1 cellular context compared by ENCODE assay signal in the genomic region with DNA sequence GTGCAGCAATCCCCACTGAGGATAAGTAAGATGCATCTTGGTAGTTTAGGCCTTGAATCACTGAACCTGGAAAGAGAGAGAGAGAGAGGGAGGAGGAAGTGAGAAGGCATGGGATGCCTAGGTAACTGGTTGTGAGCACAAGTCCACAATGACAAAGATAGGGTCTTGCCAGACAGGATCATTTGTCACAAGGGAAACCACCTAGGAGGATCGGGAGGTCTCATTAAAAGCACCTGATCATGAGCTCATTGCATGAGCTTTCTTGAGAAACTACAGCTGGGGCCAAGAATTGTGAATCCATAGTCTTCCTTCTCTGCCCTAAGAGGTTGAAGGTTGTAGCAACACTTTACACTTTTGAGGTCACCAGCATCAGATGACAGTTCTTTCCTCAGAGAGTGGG.
TF ChIP-seq lines count a peak whose summit lies in the region.

No MANE protein-coding gene starts in this region.

TF ChIP-seq in GM12878, 131 proteins besides CTCF, POLR2A, EP300 and RAD21 (continued from another document):
- TF ChIP-seq, protein P1, sequence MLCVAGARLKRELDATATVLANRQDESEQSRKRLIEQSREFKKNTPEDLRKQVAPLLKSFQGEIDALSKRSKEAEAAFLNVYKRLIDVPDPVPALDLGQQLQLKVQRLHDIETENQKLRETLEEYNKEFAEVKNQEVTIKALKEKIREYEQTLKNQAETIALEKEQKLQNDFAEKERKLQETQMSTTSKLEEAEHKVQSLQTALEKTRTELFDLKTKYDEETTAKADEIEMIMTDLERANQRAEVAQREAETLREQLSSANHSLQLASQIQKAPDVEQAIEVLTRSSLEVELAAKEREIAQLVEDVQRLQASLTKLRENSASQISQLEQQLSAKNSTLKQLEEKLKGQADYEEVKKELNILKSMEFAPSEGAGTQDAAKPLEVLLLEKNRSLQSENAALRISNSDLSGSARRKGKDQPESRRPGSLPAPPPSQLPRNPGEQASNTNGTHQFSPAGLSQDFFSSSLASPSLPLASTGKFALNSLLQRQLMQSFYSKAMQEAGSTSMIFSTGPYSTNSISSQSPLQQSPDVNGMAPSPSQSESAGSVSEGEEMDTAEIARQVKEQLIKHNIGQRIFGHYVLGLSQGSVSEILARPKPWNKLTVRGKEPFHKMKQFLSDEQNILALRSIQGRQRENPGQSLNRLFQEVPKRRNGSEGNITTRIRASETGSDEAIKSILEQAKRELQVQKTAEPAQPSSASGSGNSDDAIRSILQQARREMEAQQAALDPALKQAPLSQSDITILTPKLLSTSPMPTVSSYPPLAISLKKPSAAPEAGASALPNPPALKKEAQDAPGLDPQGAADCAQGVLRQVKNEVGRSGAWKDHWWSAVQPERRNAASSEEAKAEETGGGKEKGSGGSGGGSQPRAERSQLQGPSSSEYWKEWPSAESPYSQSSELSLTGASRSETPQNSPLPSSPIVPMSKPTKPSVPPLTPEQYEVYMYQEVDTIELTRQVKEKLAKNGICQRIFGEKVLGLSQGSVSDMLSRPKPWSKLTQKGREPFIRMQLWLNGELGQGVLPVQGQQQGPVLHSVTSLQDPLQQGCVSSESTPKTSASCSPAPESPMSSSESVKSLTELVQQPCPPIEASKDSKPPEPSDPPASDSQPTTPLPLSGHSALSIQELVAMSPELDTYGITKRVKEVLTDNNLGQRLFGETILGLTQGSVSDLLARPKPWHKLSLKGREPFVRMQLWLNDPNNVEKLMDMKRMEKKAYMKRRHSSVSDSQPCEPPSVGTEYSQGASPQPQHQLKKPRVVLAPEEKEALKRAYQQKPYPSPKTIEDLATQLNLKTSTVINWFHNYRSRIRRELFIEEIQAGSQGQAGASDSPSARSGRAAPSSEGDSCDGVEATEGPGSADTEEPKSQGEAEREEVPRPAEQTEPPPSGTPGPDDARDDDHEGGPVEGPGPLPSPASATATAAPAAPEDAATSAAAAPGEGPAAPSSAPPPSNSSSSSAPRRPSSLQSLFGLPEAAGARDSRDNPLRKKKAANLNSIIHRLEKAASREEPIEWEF (IDR thresholded peaks at IDR 0.05; ENCODE audit: insufficient replicate concordance, low read depth, low read length): no peak
- TF ChIP-seq ZNF622 (IDR thresholded peaks at IDR 0.05) (no peak), TCF12 (IDR thresholded peaks at IDR 0.05; ENCODE audit: low read depth, low read length) (0 out of 2 replicates have a peak, but pooled peaks have one; percentile 55), IRF4 (IDR thresholded peaks at IDR 0.05; ENCODE audit: low read depth, low read length) (0 out of 2 replicates have a peak, but pooled peaks have one; percentile 60), CBX3 (IDR thresholded peaks at IDR 0.05; ENCODE audit: borderline replicate concordance, low read depth) (no peak), TARDBP (IDR thresholded peaks at IDR 0.05; ENCODE audit: borderline replicate concordance) (no peak), YBX1 (IDR thresholded peaks at IDR 0.05) (no peak), JUNB (IDR thresholded peaks at IDR 0.05) (peak; percentile 44), SPI1 (IDR thresholded peaks at IDR 0.05; ENCODE audit: borderline replicate concordance, insufficient read depth, low read depth, low read length) (peak; percentile 77), MEF2A (IDR thresholded peaks at IDR 0.05; ENCODE audit: insufficient read depth, low read depth, low read length) (0 out of 2 replicates have a peak, but pooled peaks have one; percentile 24), ATF7 (IDR thresholded peaks at IDR 0.05; ENCODE audit: low read depth) (peak; percentile 80), MTA2 (IDR thresholded peaks at IDR 0.05; ENCODE audit: low read depth) (peak; percentile 65; the same call in 1 of the 2 replicates), RUNX3 (IDR thresholded peaks at IDR 0.05; ENCODE audit: low read length) (peak; percentile 53; the same call in 1 of the 2 replicates), CREM (IDR thresholded peaks at IDR 0.05; ENCODE audit: low read depth) (peak; percentile 30; the same call in 1 of the 2 replicates), IKZF1 (conservative IDR thresholded peaks at IDR 0.05) (peak; percentile 55), POU2F2 (IDR thresholded peaks at IDR 0.05; ENCODE audit: borderline replicate concordance, low read depth, low read length) (0 out of 3 replicates have a peak, but pooled peaks have one; percentile 22), BCL11A (IDR thresholded peaks at IDR 0.05; ENCODE audit: low read depth, low read length) (peak; percentile 75; the same call in 1 of the 2 replicates), MXI1 (IDR thresholded peaks at IDR 0.05; ENCODE audit: low read depth, low read length) (no peak), BRCA1 (IDR thresholded peaks at IDR 0.05; ENCODE audit: low read depth, low read length) (no peak), BHLHE40 (IDR thresholded peaks at IDR 0.05; ENCODE audit: borderline replicate concordance in 1 of 2, low read depth in 2 of 2, low read length in 1 of 2) (peak in 1 of 2 experiments; percentile 33; a peak in 1 of 4 replicates), HDGF (IDR thresholded peaks at IDR 0.05) (peak; percentile 29; the same call in 1 of the 2 replicates), SMARCA5 (IDR thresholded peaks at IDR 0.05) (no peak), TCF3 (IDR thresholded peaks at IDR 0.05; ENCODE audit: borderline replicate concordance, insufficient read depth, low read depth, low read length) (no peak), IKZF2 (IDR thresholded peaks at IDR 0.05) (peak; percentile 59 to 62; a peak in 2 of 4 replicates), EED (IDR thresholded peaks at IDR 0.05; ENCODE audit: low read depth) (peak; percentile 93), MEF2B (IDR thresholded peaks at IDR 0.05; ENCODE audit: partially characterized antibody, poor library complexity, severe bottlenecking) (no peak), SRF (IDR thresholded peaks at IDR 0.05; ENCODE audit: low read depth in 2 of 2, low read length in 2 of 2) (no peak), PAX5 (IDR thresholded peaks at IDR 0.05; ENCODE audit: borderline replicate concordance, low read depth, low read length) (0 out of 2 replicates have a peak, but pooled peaks have one; percentile 28), SIN3A (IDR thresholded peaks at IDR 0.05; ENCODE audit: low read depth, low read length) (no peak), FOS (IDR thresholded peaks at IDR 0.05; ENCODE audit: borderline replicate concordance, extremely low read depth, insufficient read length) (no peak)
- TF ChIP-seq, protein P2, sequence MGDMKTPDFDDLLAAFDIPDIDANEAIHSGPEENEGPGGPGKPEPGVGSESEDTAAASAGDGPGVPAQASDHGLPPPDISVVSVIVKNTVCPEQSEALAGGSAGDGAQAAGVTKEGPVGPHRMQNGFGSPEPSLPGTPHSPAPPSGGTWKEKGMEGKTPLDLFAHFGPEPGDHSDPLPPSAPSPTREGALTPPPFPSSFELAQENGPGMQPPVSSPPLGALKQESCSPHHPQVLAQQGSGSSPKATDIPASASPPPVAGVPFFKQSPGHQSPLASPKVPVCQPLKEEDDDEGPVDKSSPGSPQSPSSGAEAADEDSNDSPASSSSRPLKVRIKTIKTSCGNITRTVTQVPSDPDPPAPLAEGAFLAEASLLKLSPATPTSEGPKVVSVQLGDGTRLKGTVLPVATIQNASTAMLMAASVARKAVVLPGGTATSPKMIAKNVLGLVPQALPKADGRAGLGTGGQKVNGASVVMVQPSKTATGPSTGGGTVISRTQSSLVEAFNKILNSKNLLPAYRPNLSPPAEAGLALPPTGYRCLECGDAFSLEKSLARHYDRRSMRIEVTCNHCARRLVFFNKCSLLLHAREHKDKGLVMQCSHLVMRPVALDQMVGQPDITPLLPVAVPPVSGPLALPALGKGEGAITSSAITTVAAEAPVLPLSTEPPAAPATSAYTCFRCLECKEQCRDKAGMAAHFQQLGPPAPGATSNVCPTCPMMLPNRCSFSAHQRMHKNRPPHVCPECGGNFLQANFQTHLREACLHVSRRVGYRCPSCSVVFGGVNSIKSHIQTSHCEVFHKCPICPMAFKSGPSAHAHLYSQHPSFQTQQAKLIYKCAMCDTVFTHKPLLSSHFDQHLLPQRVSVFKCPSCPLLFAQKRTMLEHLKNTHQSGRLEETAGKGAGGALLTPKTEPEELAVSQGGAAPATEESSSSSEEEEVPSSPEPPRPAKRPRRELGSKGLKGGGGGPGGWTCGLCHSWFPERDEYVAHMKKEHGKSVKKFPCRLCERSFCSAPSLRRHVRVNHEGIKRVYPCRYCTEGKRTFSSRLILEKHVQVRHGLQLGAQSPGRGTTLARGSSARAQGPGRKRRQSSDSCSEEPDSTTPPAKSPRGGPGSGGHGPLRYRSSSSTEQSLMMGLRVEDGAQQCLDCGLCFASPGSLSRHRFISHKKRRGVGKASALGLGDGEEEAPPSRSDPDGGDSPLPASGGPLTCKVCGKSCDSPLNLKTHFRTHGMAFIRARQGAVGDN (IDR thresholded peaks at IDR 0.05): no peak
- TF ChIP-seq, protein P3, sequence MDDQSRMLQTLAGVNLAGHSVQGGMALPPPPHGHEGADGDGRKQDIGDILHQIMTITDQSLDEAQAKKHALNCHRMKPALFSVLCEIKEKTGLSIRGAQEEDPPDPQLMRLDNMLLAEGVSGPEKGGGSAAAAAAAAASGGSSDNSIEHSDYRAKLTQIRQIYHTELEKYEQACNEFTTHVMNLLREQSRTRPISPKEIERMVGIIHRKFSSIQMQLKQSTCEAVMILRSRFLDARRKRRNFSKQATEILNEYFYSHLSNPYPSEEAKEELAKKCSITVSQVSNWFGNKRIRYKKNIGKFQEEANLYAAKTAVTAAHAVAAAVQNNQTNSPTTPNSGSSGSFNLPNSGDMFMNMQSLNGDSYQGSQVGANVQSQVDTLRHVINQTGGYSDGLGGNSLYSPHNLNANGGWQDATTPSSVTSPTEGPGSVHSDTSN (IDR thresholded peaks at IDR 0.05; ENCODE audit: insufficient replicate concordance, low read depth, low read length): no peak
- TF ChIP-seq, protein P4, sequence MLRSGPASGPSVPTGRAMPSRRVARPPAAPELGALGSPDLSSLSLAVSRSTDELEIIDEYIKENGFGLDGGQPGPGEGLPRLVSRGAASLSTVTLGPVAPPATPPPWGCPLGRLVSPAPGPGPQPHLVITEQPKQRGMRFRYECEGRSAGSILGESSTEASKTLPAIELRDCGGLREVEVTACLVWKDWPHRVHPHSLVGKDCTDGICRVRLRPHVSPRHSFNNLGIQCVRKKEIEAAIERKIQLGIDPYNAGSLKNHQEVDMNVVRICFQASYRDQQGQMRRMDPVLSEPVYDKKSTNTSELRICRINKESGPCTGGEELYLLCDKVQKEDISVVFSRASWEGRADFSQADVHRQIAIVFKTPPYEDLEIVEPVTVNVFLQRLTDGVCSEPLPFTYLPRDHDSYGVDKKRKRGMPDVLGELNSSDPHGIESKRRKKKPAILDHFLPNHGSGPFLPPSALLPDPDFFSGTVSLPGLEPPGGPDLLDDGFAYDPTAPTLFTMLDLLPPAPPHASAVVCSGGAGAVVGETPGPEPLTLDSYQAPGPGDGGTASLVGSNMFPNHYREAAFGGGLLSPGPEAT (IDR thresholded peaks at IDR 0.05; ENCODE audit: low read depth): no peak
- TF ChIP-seq, protein P5, sequence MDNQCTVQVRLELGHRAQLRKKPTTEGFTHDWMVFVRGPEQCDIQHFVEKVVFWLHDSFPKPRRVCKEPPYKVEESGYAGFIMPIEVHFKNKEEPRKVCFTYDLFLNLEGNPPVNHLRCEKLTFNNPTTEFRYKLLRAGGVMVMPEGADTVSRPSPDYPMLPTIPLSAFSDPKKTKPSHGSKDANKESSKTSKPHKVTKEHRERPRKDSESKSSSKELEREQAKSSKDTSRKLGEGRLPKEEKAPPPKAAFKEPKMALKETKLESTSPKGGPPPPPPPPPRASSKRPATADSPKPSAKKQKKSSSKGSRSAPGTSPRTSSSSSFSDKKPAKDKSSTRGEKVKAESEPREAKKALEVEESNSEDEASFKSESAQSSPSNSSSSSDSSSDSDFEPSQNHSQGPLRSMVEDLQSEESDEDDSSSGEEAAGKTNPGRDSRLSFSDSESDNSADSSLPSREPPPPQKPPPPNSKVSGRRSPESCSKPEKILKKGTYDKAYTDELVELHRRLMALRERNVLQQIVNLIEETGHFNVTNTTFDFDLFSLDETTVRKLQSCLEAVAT (IDR thresholded peaks at IDR 0.05): no peak
- TF ChIP-seq, protein P6, sequence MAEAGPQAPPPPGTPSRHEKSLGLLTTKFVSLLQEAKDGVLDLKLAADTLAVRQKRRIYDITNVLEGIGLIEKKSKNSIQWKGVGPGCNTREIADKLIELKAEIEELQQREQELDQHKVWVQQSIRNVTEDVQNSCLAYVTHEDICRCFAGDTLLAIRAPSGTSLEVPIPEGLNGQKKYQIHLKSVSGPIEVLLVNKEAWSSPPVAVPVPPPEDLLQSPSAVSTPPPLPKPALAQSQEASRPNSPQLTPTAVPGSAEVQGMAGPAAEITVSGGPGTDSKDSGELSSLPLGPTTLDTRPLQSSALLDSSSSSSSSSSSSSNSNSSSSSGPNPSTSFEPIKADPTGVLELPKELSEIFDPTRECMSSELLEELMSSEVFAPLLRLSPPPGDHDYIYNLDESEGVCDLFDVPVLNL (IDR thresholded peaks at IDR 0.05; ENCODE audit: low read depth, low read length): no peak
- TF ChIP-seq, protein P7, sequence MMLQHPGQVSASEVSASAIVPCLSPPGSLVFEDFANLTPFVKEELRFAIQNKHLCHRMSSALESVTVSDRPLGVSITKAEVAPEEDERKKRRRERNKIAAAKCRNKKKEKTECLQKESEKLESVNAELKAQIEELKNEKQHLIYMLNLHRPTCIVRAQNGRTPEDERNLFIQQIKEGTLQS (IDR thresholded peaks at IDR 0.05; ENCODE audit: borderline replicate concordance, extremely low read depth, low read depth, low read length): no peak
TF ChIP-seq in GM12878: peak in this region for 20.
